In genomic region chr15:64847016-64847415, GRCh38 we compare ENCODE assay signal across 16 cellular contexts. TPM values are rescaled to one million over a fixed set of nuclear protein-coding genes. Genes with fewer than 3 reads are reported as not detected.
DNase-seq lines count a peak whose midpoint lies in the region; ATAC-seq and TF ChIP-seq lines count a peak whose summit lies in the region.
"Had no signal": no experiment of that assay in that cellular context is flagged by ENCODE, and none has a peak within 500 bp of the region (broad histone marks: within the 10 kb centered on the region; RNA-seq: fewer than 3 reads in every experiment).

No MANE protein-coding gene starts in this region.

- no peak overlapping the region for H4K8ac ChIP-seq in H9 (replicated peaks; ENCODE audit: insufficient read length, low read depth, low read length)

- H3K27ac Mint-ChIP-seq in H9 (peak overlapping the region in 2 of 3 experiments; percentile 38 to 85; a peak in 2 of 7 replicates), immature natural killer cell (peak overlapping the region; percentile 69 to 99 (median 91))
- H3K27ac Mint-ChIP-seq in stimulated activated effector memory CD8-positive, alpha-beta T cell treated with anti-CD3 and anti-CD28 coated beads, Interleukin-12 subunit alpha, Interleukin-12 subunit beta, amount 100 ng/mL, for 72 hours, result peak overlapping the region; percentile 88

- H4K91ac ChIP-seq in H9 (ENCODE audit: insufficient read length, low read depth, low read length), result no peak overlapping the region

- H3K36me3 Mint-ChIP-seq in H9 (ENCODE audit: insufficient read depth in 1 of 3, low read depth in 3 of 3), result peaks cover 14 to 32% (median 27%) of the 10 kb centered on the region in 3 experiments; a peak in 6 of 7 replicates
- H3K36me3 Mint-ChIP-seq in immature natural killer cell, result peaks cover 6 to 18% (median 15%) of the 10 kb centered on the region in 3 donors
- peaks cover 75% of the 10 kb centered on the region for H3K36me3 Mint-ChIP-seq in stimulated activated effector memory CD8-positive, alpha-beta T cell treated with anti-CD3 and anti-CD28 coated beads, Interleukin-12 subunit alpha, Interleukin-12 subunit beta, amount 100 ng/mL, for 72 hours

- H3K18ac ChIP-seq in H9 (ENCODE audit: insufficient read length, low read depth, low read length), result no peak overlapping the region

- no peaks in the 10 kb centered on the region for H3K9me3 Mint-ChIP-seq in H9
- no peaks in the 10 kb centered on the region for H3K9me3 Mint-ChIP-seq in immature natural killer cell
- H3K9me3 Mint-ChIP-seq in stimulated activated effector memory CD8-positive, alpha-beta T cell treated with anti-CD3 and anti-CD28 coated beads, Interleukin-12 subunit alpha, Interleukin-12 subunit beta, amount 100 ng/mL, for 72 hours, result no peaks in the 10 kb centered on the region

- H2AK5ac ChIP-seq in H9 (ENCODE audit: insufficient read length, low read length), result no peak overlapping the region

- no peak for ATAC-seq in stimulated activated effector memory CD8-positive, alpha-beta T cell treated with anti-CD3 and anti-CD28 coated beads, Interleukin-12 subunit alpha, Interleukin-12 subunit beta, amount 100 ng/mL, for 72 hours
- ATAC-seq in GM18498 (IDR thresholded peaks at IDR 0.05; ENCODE audit: unreplicated experiment), result no peak
- ATAC-seq: left lung had no signal

- H3K27ac ChIP-seq in H9 (ENCODE audit: insufficient read length, low read depth, low read length), result no peak overlapping the region
- no peak overlapping the region for H3K27ac ChIP-seq in OCI-LY3 (ENCODE audit: low read length)

- H3K4me3 ChIP-seq in OCI-LY3 (ENCODE audit: low read length), result no peak overlapping the region
- H3K4me3 ChIP-seq: right atrium auricular region had no signal

- H3K4me1 Mint-ChIP-seq in H9, result peaks cover 59 to 65% of the 10 kb centered on the region in 2 experiments
- H3K4me1 Mint-ChIP-seq in immature natural killer cell, result peaks cover 88 to 90% of the 10 kb centered on the region in 2 donors
- H3K4me1 Mint-ChIP-seq in stimulated activated effector memory CD8-positive, alpha-beta T cell treated with anti-CD3 and anti-CD28 coated beads, Interleukin-12 subunit alpha, Interleukin-12 subunit beta, amount 100 ng/mL, for 72 hours, result peaks cover 80% of the 10 kb centered on the region

- no CpG with 5 or more reads among the region's 3 CpGs for WGBS in H9 (ENCODE audit: extremely low coverage, insufficient read length, low lambda C conversion rate)

- H3K4me1 ChIP-seq in H9 (ENCODE audit: insufficient read depth, low read length) (peaks cover 6% of the 10 kb centered on the region), OCI-LY3 (ENCODE audit: low read length) (peaks cover 64% of the 10 kb centered on the region)

- H4K20me1 ChIP-seq in H9 (ENCODE audit: control insufficient read depth, insufficient read depth, insufficient read length), result peaks cover 2% of the 10 kb centered on the region
- H4K20me1 ChIP-seq in OCI-LY3 (ENCODE audit: insufficient read depth, low read length), result peaks cover 78% of the 10 kb centered on the region

- no peak overlapping the region for H2BK5ac ChIP-seq in H9 (ENCODE audit: insufficient read length, low read length)

- no peak overlapping the region for H3K4me3 Mint-ChIP-seq in H9
- H3K4me3 Mint-ChIP-seq in immature natural killer cell, result peak overlapping the region; percentile 74 to 99 (median 94)
- no peak overlapping the region for H3K4me3 Mint-ChIP-seq in stimulated activated effector memory CD8-positive, alpha-beta T cell treated with anti-CD3 and anti-CD28 coated beads, Interleukin-12 subunit alpha, Interleukin-12 subunit beta, amount 100 ng/mL, for 72 hours

- peaks cover 11% of the 10 kb centered on the region for H3K23me2 ChIP-seq in H9 (ENCODE audit: insufficient read length, low read depth, low read length, poor library complexity, severe bottlenecking)

- H3K27me3 Mint-ChIP-seq in H9 (ENCODE audit: low read depth) (no peaks in the 10 kb centered on the region; the same call in 1 of the 2 replicates), immature natural killer cell (ENCODE audit: low read depth in 3 of 3) (peaks cover 6 to 13% (median 8%) of the 10 kb centered on the region in 3 donors)

- H3K79me2 ChIP-seq in H9 (ENCODE audit: insufficient read depth, low read length) (peaks cover 26% of the 10 kb centered on the region; the same call in 1 of the 2 replicates), OCI-LY3 (ENCODE audit: low read length) (peaks cover 85% of the 10 kb centered on the region)

- no peak overlapping the region for H3K56ac ChIP-seq in H9 (ENCODE audit: insufficient read length, low read depth, low read length)

- H3K9me3 ChIP-seq in H9 (ENCODE audit: control insufficient read depth, low read depth, low read length) (no peaks in the 10 kb centered on the region), OCI-LY3 (ENCODE audit: insufficient read depth, low read length) (no peaks in the 10 kb centered on the region)
- H3K9me3 ChIP-seq: left lung, right atrium auricular region had no signal

- H2BK120ac ChIP-seq in H9 (ENCODE audit: low read depth, low read length, poor library complexity, severe bottlenecking), result no peak overlapping the region

- peaks cover 10% of the 10 kb centered on the region for H3K79me1 ChIP-seq in H9 (ENCODE audit: insufficient read depth, low read depth, low read length, poor library complexity, severe bottlenecking)

- H2BK15ac ChIP-seq in H9 (ENCODE audit: low read depth, low read length), result no peak overlapping the region

- H3K23ac ChIP-seq in H9 (ENCODE audit: insufficient read length, low read depth, low read length), result no peak overlapping the region

- H3K9ac ChIP-seq in H9 (ENCODE audit: extremely low read depth, insufficient read length, low read length), result no peak overlapping the region
- H3K9ac ChIP-seq in OCI-LY3 (ENCODE audit: low read length), result no peak overlapping the region

- DNase-seq in H9 (peak; percentile 16), immature natural killer cell (no peak), NOMO-1 treated with DMSO at 0.1 percent for 48 hours (lab: John Stamatoyannopoulos, UW; ENCODE audit: unreplicated experiment) (no peak), GM10266 (ENCODE audit: extremely low spot score) (no peak), NCI-H1417 treated with DMSO at 0.1 percent for 48 hours (lab: John Stamatoyannopoulos, UW) (no peak)
- no peak for DNase-seq in stimulated activated effector memory CD8-positive, alpha-beta T cell treated with anti-CD3 and anti-CD28 coated beads, Interleukin-12 subunit alpha, Interleukin-12 subunit beta, amount 100 ng/mL, for 72 hours (ENCODE audit: low spot score in 2 of 2)
- DNase-seq: activated naive CD4-positive, alpha-beta T cell treated with anti-CD3 and anti-CD28 coated beads, Interleukin-2, amount 50 U/mL, for 16 hours; DMS79 treated with DMSO at 0.1 percent for 48 hours; NCI-H2029; NCI-H82; stimulated activated CD4-positive, alpha-beta T cell treated with anti-CD3 and anti-CD28 coated beads, Interleukin-1b, Interleukin-23, amount 100 ng/mL, for 48 hours; T-helper 1 cell had no signal

- H3K14ac ChIP-seq in H9 (ENCODE audit: insufficient read depth, low read length), result no peak overlapping the region

- no peak overlapping the region for H3T11ph ChIP-seq in H9 (ENCODE audit: low read length)

- H4K5ac ChIP-seq in H9 (ENCODE audit: insufficient read length, low read depth, low read length), result no peak overlapping the region

- H3K4me2 ChIP-seq in H9 (ENCODE audit: insufficient read depth, insufficient read length, low read length) (no peak overlapping the region), OCI-LY3 (ENCODE audit: low read length) (peak overlapping the region; percentile 12)

- no peak overlapping the region for H2BK12ac ChIP-seq in H9 (ENCODE audit: insufficient read length, low read depth, low read length)

- H2BK20ac ChIP-seq in H9 (ENCODE audit: low read depth, low read length, poor library complexity, severe bottlenecking), result no peak overlapping the region

- peaks cover 47% of the 10 kb centered on the region for H3K36me3 ChIP-seq in OCI-LY3 (replicated peaks; ENCODE audit: low read depth, low read length)

- no peak overlapping the region for H3K4ac ChIP-seq in H9 (ENCODE audit: low read depth, low read length)

- H2AFZ ChIP-seq in H9 (ENCODE audit: low read length) (no peak overlapping the region), OCI-LY3 (ENCODE audit: low read depth, low read length) (no peak overlapping the region)

- TF ChIP-seq CTCF in H9 (conservative IDR thresholded peaks at IDR 0.05), result no peak
- no peak for TF ChIP-seq CTCF in OCI-LY3 (IDR thresholded peaks at IDR 0.05; ENCODE audit: low read depth, low read length)
- TF ChIP-seq CTCF in GM10266 (IDR thresholded peaks at IDR 0.05; ENCODE audit: control insufficient read depth, insufficient read depth, low read depth, missing control alignments), result no peak

- no peaks in the 10 kb centered on the region for H3K27me3 ChIP-seq in H9 (ENCODE audit: insufficient read depth, low read length)
- H3K27me3 ChIP-seq in OCI-LY3 (ENCODE audit: low read depth, low read length), result no peaks in the 10 kb centered on the region
- H3K27me3 ChIP-seq: left lung, right atrium auricular region had no signal

RNA-seq across cellular contexts. Expression of gene PLEKHO2, which starts 5.3 kb away (rescaled TPM):
- total RNA-seq in H9 (2021), result 16.6 and 18.1 TPM in 2 replicates
- 100 to 1,000 TPM in 1 of 3 donors, 10 to 100 TPM in 2; 37.1 to 104 (median 49.3) TPM for polyA plus RNA-seq in immature natural killer cell

RNA-seq across cellular contexts. Expression of gene PIF1, which starts 21.6 kb away (rescaled TPM):
- total RNA-seq in H9 (2021), result 64.0 and 74.4 TPM in 2 replicates
- polyA plus RNA-seq in immature natural killer cell, result 1 to 10 TPM; 1.1 to 2.5 (median 2.1) TPM

Comparison
In these comparisons a context has a peak if more than half of its experiments do, and no peak if none do; other contexts are left out.
1. H3K4me3 Mint-ChIP-seq: peak in immature natural killer cell (5 of 5); none in H9 (0 of 2) and stimulated activated effector memory CD8-positive, alpha-beta T cell treated with anti-CD3 and anti-CD28 coated beads, Interleukin-12 subunit alpha, Interleukin-12 subunit beta, amount 100 ng/mL, for 72 hours (single experiment).
2. Peak in every context shown above with its lines, with median percentiles within 50 percentile points of each other: H3K27ac Mint-ChIP-seq.